ENCODE assay signal across 1 cellular context in genomic region chr15:66928784-66929183, GRCh38.
TF ChIP-seq lines count a peak whose summit lies in the region.

No MANE protein-coding gene starts in this region.

TF ChIP-seq in K562, 482 proteins besides CTCF, POLR2A, EP300 and RAD21 (continued from another document):
- peak; percentile 97 for TF ChIP-seq ZNF512 (tag; IDR thresholded peaks at IDR 0.05)
- TF ChIP-seq ZNF668 (CRISPR knock-in tag; IDR thresholded peaks at IDR 0.05), result no peak
- TF ChIP-seq FOXP1 (CRISPR knock-in tag; IDR thresholded peaks at IDR 0.05), result no peak
- no peak for TF ChIP-seq ZFP30 (CRISPR knock-in tag; IDR thresholded peaks at IDR 0.05; ENCODE audit: borderline replicate concordance)
- TF ChIP-seq ETS1 (conservative IDR thresholded peaks at IDR 0.05; ENCODE audit: control insufficient read depth, low read depth, low read length), result no peak
